Comparison of ENCODE assay signal across 1 cellular context in the genomic region with DNA sequence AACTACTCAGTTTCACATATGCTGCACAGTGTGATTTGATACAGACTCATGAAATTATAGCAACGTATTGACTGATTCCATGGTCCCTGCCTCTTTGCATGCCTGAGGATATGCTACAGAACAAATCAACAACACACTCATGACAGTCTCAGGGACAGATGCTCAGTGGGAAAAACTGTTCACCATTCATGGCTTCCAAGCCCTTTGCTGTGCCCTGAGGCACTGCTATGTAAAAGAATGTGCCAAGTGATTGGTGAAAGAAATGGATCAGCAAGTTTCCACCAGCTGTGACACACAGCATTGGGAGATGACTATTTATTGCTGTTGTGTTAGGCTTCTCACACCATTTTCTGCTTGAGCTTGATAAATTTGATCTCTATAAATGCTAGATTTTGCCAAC.
TF ChIP-seq lines count a peak whose summit lies in the region.

No MANE protein-coding gene starts in this region.

TF ChIP-seq in IMR-90, 13 proteins besides CTCF, POLR2A, EP300 and RAD21 (continued from another document):
- TF ChIP-seq, protein P1, sequence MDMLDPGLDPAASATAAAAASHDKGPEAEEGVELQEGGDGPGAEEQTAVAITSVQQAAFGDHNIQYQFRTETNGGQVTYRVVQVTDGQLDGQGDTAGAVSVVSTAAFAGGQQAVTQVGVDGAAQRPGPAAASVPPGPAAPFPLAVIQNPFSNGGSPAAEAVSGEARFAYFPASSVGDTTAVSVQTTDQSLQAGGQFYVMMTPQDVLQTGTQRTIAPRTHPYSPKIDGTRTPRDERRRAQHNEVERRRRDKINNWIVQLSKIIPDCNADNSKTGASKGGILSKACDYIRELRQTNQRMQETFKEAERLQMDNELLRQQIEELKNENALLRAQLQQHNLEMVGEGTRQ (IDR thresholded peaks at IDR 0.05; ENCODE audit: low read depth, low read length) = no peak
- TF ChIP-seq NFE2L2 (IDR thresholded peaks at IDR 0.05; ENCODE audit: low read depth, low read length) = no peak
- TF ChIP-seq MAZ (IDR thresholded peaks at IDR 0.05; ENCODE audit: borderline replicate concordance, low read depth, low read length) = no peak
- TF ChIP-seq, protein P2, sequence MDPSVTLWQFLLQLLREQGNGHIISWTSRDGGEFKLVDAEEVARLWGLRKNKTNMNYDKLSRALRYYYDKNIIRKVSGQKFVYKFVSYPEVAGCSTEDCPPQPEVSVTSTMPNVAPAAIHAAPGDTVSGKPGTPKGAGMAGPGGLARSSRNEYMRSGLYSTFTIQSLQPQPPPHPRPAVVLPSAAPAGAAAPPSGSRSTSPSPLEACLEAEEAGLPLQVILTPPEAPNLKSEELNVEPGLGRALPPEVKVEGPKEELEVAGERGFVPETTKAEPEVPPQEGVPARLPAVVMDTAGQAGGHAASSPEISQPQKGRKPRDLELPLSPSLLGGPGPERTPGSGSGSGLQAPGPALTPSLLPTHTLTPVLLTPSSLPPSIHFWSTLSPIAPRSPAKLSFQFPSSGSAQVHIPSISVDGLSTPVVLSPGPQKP (IDR thresholded peaks at IDR 0.05; ENCODE audit: borderline replicate concordance, low read depth, low read length) = no peak
- TF ChIP-seq RCOR1 (IDR thresholded peaks at IDR 0.05; ENCODE audit: insufficient replicate concordance, low read length) = no peak
- no peak for TF ChIP-seq CHD1 (IDR thresholded peaks at IDR 0.05; ENCODE audit: low read depth, low read length)
- TF ChIP-seq RFX5 (IDR thresholded peaks at IDR 0.05; ENCODE audit: low read depth, low read length) = no peak
- TF ChIP-seq MAFK (IDR thresholded peaks at IDR 0.05; ENCODE audit: low read depth, low read length) = no peak
